In the genomic region with DNA sequence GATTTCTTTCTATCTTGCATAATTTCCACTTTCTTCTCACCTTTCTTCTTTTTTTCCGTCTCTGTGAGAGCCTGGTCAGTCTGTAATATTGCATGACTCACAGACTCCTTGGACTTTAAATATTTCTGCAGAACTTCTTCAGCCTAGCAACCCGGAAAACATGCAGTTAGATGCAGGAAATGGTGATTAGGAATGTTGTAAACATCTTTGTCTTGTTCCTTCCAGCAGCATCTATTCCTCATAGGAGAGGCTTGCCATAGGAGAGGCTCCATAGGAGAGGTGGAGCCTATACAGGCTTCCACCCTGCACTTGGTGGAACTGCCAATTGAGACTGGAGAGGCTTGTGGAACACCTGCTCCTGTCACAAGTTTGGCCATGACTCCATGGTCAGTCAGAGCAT, we compare ENCODE assay signal across 9 cellular contexts. TPM values are rescaled to one million over a fixed set of nuclear protein-coding genes. Genes with fewer than 3 reads are reported as not detected.
DNase-seq lines count a peak whose midpoint lies in the region; ATAC-seq, FAIRE-seq and TF ChIP-seq lines count a peak whose summit lies in the region.
"Had no signal": no experiment of that assay in that cellular context is flagged by ENCODE, and none has a peak within 500 bp of the region (broad histone marks: within the 10 kb centered on the region; RNA-seq: fewer than 3 reads in every experiment).

No MANE protein-coding gene starts in this region.

- intact Hi-C loops in body of pancreas (cut with DNase I) = no loop called here

- H3K27ac Mint-ChIP-seq in CD4-positive, CD25-positive, alpha-beta regulatory T cell = peak overlapping the region; percentile 66 to 86 (median 76)
- H3K27ac Mint-ChIP-seq in astrocyte (ENCODE audit: unreplicated experiment) = peak overlapping the region; percentile 21

- no peak overlapping the region for H2AFZ ChIP-seq in astrocyte (ENCODE audit: low read depth, low read length)

- H3K4me1 ChIP-seq in CD4-positive, CD25-positive, alpha-beta regulatory T cell (ENCODE audit: control insufficient read depth, insufficient read depth, low read length, poor library complexity, severe bottlenecking) = peaks cover 90% of the 10 kb centered on the region
- H3K4me1 ChIP-seq in astrocyte (ENCODE audit: insufficient read depth, low read length) (peaks cover 4% of the 10 kb centered on the region), mesodermal cell (ENCODE audit: control insufficient read depth, insufficient read depth, low read length, poor library complexity, severe bottlenecking) (peaks cover 25% of the 10 kb centered on the region), body of pancreas (no peaks in the 10 kb centered on the region)

- no peaks in the 10 kb centered on the region for H3K79me2 ChIP-seq in astrocyte (ENCODE audit: insufficient read depth, low read length)

- no peaks in the 10 kb centered on the region for H3K9me3 Mint-ChIP-seq in CD4-positive, CD25-positive, alpha-beta regulatory T cell
- no peaks in the 10 kb centered on the region for H3K9me3 Mint-ChIP-seq in astrocyte (ENCODE audit: unreplicated experiment)

- no peak overlapping the region for H3K4me2 ChIP-seq in astrocyte (ENCODE audit: low read length)

- H3K9ac ChIP-seq in astrocyte (ENCODE audit: low read length) = no peak overlapping the region

- no peak for ATAC-seq in CD4-positive, CD25-positive, alpha-beta regulatory T cell (ENCODE audit: low read depth in 2 of 2)
- no peak for ATAC-seq in HG02973 (IDR thresholded peaks at IDR 0.05; ENCODE audit: unreplicated experiment)
- ATAC-seq in body of pancreas = no peak

- peak overlapping the region; percentile 68 to 91 (median 74) for H3K4me3 Mint-ChIP-seq in CD4-positive, CD25-positive, alpha-beta regulatory T cell
- peak overlapping the region; percentile 34 for H3K4me3 Mint-ChIP-seq in astrocyte (ENCODE audit: unreplicated experiment)

- H3K4me1 Mint-ChIP-seq in CD4-positive, CD25-positive, alpha-beta regulatory T cell = peaks cover 56 to 83% (median 76%) of the 10 kb centered on the region in 4 donors
- H3K4me1 Mint-ChIP-seq in astrocyte (ENCODE audit: low read depth, unreplicated experiment) = peaks cover 25% of the 10 kb centered on the region

- H3K27me3 Mint-ChIP-seq in CD4-positive, CD25-positive, alpha-beta regulatory T cell = no peaks in the 10 kb centered on the region
- no peaks in the 10 kb centered on the region for H3K27me3 Mint-ChIP-seq in astrocyte (ENCODE audit: low read depth, unreplicated experiment)

- peak overlapping the region; percentile 46 for H3K4me3 ChIP-seq in CD4-positive, CD25-positive, alpha-beta regulatory T cell (ENCODE audit: low read depth, low read length)
- H3K4me3 ChIP-seq in astrocyte (ENCODE audit: insufficient read depth, low read depth, low read length) = no peak overlapping the region
- H3K4me3 ChIP-seq in mesodermal cell (ENCODE audit: extremely low read depth, insufficient read depth, low read length, poor library complexity, severe bottlenecking) = no peak overlapping the region
- no peak overlapping the region for H3K4me3 ChIP-seq in body of pancreas

- peaks cover 83% of the 10 kb centered on the region for H3K36me3 ChIP-seq in CD4-positive, CD25-positive, alpha-beta regulatory T cell (ENCODE audit: control insufficient read depth, insufficient read depth, low read length)
- no peaks in the 10 kb centered on the region for H3K36me3 ChIP-seq in astrocyte (ENCODE audit: insufficient read depth, low read length)
- no peaks in the 10 kb centered on the region for H3K36me3 ChIP-seq in mesodermal cell (ENCODE audit: control insufficient read depth, insufficient read depth, low read length)
- H3K36me3 ChIP-seq in body of pancreas (replicated peaks in 1 of 2; ENCODE audit: insufficient read depth in 1 of 2, low read depth in 2 of 2) = no peaks in the 10 kb centered on the region

- no peak for FAIRE-seq in astrocyte (lab: Jason Lieb, UNC)

- 100% methylated on average over 1 of the region's 2 CpGs; no CpG with 5 or more reads in 1 of the 2 experiments for WGBS in mesodermal cell (ENCODE audit: insufficient coverage in 2 of 2), 2 experiments
- WGBS in body of pancreas, 2 donors = 25 to 43% methylated on average over 2 of the region's 2 CpGs

- no peak for TF ChIP-seq POLR2A in body of pancreas (IDR thresholded peaks at IDR 0.05)

- H3K9me3 ChIP-seq in CD4-positive, CD25-positive, alpha-beta regulatory T cell (ENCODE audit: control insufficient read depth in 2 of 2, low read length in 2 of 2) = no peaks in the 10 kb centered on the region
- no peaks in the 10 kb centered on the region for H3K9me3 ChIP-seq in astrocyte (ENCODE audit: insufficient read depth, low read depth, low read length)
- H3K9me3 ChIP-seq in mesodermal cell (ENCODE audit: control insufficient read depth, low read length) = no peaks in the 10 kb centered on the region
- no peaks in the 10 kb centered on the region for H3K9me3 ChIP-seq in body of pancreas

- TF ChIP-seq CTCF in astrocyte (IDR thresholded peaks at IDR 0.05; ENCODE audit: insufficient read depth, low read depth, low read length) (no peak), body of pancreas (IDR thresholded peaks at IDR 0.05) (no peak)

- no peak for DNase-seq in CD4-positive, CD25-positive, alpha-beta regulatory T cell
- peak; percentile 11 for DNase-seq in HCEC 1CT
- peak; percentile 38 for DNase-seq in astrocyte (ENCODE audit: low read depth)
- DNase-seq in NCI-H2107 treated with DMSO at 0.1 percent for 48 hours (lab: John Stamatoyannopoulos, UW; ENCODE audit: unreplicated experiment) = no peak
- no peak for DNase-seq in body of pancreas
- no peak for DNase-seq in germinal center (ENCODE audit: low spot score)
- DNase-seq: NCI-H1436 had no signal

- H3K36me3 Mint-ChIP-seq in CD4-positive, CD25-positive, alpha-beta regulatory T cell = peaks cover 65% of the 10 kb centered on the region
- no peaks in the 10 kb centered on the region for H3K36me3 Mint-ChIP-seq in astrocyte (ENCODE audit: low read depth, unreplicated experiment)

- H3K27me3 ChIP-seq in CD4-positive, CD25-positive, alpha-beta regulatory T cell (ENCODE audit: control insufficient read depth, insufficient read depth, low read length) = no peaks in the 10 kb centered on the region
- H3K27me3 ChIP-seq in astrocyte (ENCODE audit: insufficient read depth, low read length) (no peaks in the 10 kb centered on the region), body of pancreas (no peaks in the 10 kb centered on the region)

- no peaks in the 10 kb centered on the region for H4K20me1 ChIP-seq in astrocyte (ENCODE audit: insufficient read depth, low read length)

- peak overlapping the region; percentile 65 for H3K27ac ChIP-seq in CD4-positive, CD25-positive, alpha-beta regulatory T cell (ENCODE audit: insufficient read depth, low read length, poor library complexity, severe bottlenecking)
- H3K27ac ChIP-seq in astrocyte (ENCODE audit: low read depth, low read length) (no peak overlapping the region), mesodermal cell (ENCODE audit: low read depth, low read length, severe bottlenecking) (peak overlapping the region; percentile 78), body of pancreas (no peak overlapping the region)

RNA-seq across cellular contexts. Expression of a gene that starts 10.0 kb away (rescaled TPM):
- total RNA-seq in CD4-positive, CD25-positive, alpha-beta regulatory T cell = 425 TPM
- polyA plus RNA-seq in CD4-positive, CD25-positive, alpha-beta regulatory T cell = 100 to 1,000 TPM; 201 to 381 (median 293) TPM
- total RNA-seq in astrocyte (0.62 and 0.79 TPM in 2 replicates), body of pancreas (1 to 10 TPM; 1.6 TPM)
- 1.0 TPM for polyA plus RNA-seq in mesodermal cell (2013, experiment 1 of 2)
- 0.96 TPM for polyA plus RNA-seq in mesodermal cell (2013, experiment 2 of 2)

Comparison
In these comparisons a context has a peak if more than half of its experiments do, and no peak if none do; other contexts are left out.
1. DNase-seq: peak in HCEC 1CT (single experiment) and astrocyte (single experiment); none in CD4-positive, CD25-positive, alpha-beta regulatory T cell (0 of 3), NCI-H2107 treated with DMSO at 0.1 percent for 48 hours (single experiment), body of pancreas (0 of 4) and germinal center (single experiment).
2. H3K27ac ChIP-seq: peak in CD4-positive, CD25-positive, alpha-beta regulatory T cell (single experiment) and mesodermal cell (single experiment); none in astrocyte (single experiment) and body of pancreas (0 of 4).
3. RNA of a gene that starts 10.0 kb away (total RNA-seq): 425 TPM in CD4-positive, CD25-positive, alpha-beta regulatory T cell (single experiment); 1.6 TPM in body of pancreas and 0.62 to 0.79 TPM in astrocyte; every median in the first group is over 100 times any median in the second.